In the genomic region with DNA sequence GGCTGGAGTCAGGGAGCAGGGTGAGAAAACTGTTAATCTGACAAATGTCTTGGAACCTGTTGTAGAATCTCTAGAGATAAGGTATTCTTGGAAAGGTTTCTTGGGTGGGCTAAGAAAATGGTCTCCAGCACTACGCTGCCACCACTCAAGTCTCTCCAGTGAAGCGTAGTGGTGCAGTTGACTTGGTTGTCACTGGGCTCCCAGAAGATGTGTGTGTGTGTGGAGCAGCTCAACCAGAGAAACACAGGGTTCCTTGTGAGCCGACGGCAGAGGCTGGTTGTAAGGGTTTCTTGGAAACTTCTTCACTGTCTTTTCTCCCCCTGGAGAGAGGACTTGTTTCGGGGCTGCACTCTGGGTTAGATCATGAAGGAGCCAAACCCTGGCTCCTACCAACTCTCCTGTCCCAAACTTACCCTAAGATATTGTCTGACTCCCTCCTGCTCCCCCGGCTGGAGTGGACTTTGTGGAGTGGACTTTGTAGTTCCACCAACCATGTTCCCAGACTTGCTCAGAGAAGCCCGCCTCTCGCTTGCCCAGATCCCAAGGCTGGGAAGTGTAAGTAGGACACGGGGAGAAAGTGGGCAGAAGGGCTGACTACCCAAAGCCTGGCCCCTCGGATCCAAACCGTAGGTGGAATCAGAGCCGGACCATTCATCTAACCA, we compare ENCODE assay signal across 18 cellular contexts. TPM values are rescaled to one million over a fixed set of nuclear protein-coding genes. Genes with fewer than 3 reads are reported as not detected.
DNase-seq lines count a peak whose midpoint lies in the region; ATAC-seq and TF ChIP-seq lines count a peak whose summit lies in the region.
"Had no signal": no experiment of that assay in that cellular context is flagged by ENCODE, and none has a peak within 500 bp of the region (broad histone marks: within the 10 kb centered on the region; RNA-seq: fewer than 3 reads in every experiment).

No MANE protein-coding gene starts in this region.

- peak overlapping the region; percentile 32 to 73 (median 46) for H3K4me3 ChIP-seq in spleen
- H3K4me3 ChIP-seq: vagina had no signal

- H3K9me3 Mint-ChIP-seq in activated CD8-positive, alpha-beta T cell treated with anti-CD3 and anti-CD28 coated beads for 36 hours: no peaks in the 10 kb centered on the region
- no peaks in the 10 kb centered on the region for H3K9me3 Mint-ChIP-seq in activated CD8-positive, alpha-beta T cell treated with anti-CD3 and anti-CD28 coated beads, Interleukin-2, amount 10 ng/mL, durations not matched to agents 7 days and 5 days (ENCODE audit: insufficient read depth)
- H3K9me3 Mint-ChIP-seq in chondrocyte (ENCODE audit: low read depth): no peaks in the 10 kb centered on the region

- no peaks in the 10 kb centered on the region for H3K9me3 ChIP-seq in spleen
- H3K9me3 ChIP-seq: vagina had no signal

- no peaks in the 10 kb centered on the region for H3K36me3 Mint-ChIP-seq in activated CD8-positive, alpha-beta T cell treated with anti-CD3 and anti-CD28 coated beads for 36 hours (ENCODE audit: low read depth)
- no peaks in the 10 kb centered on the region for H3K36me3 Mint-ChIP-seq in activated CD8-positive, alpha-beta T cell treated with anti-CD3 and anti-CD28 coated beads, Interleukin-2, amount 10 ng/mL, durations not matched to agents 7 days and 5 days (ENCODE audit: low read depth)
- peaks cover 2% of the 10 kb centered on the region for H3K36me3 Mint-ChIP-seq in chondrocyte (ENCODE audit: low read depth)

- intact Hi-C loops in activated CD8-positive, alpha-beta T cell treated with anti-CD3 and anti-CD28 coated beads for 36 hours (cut with micrococcal nuclease): no loop called here
- intact Hi-C loops in spleen (cut with DNase I; ENCODE audit: low total_unique reads): no loop called here

- DNase-seq in activated CD8-positive, alpha-beta T cell treated with anti-CD3 and anti-CD28 coated beads for 36 hours: no peak
- no peak for DNase-seq in activated CD8-positive, alpha-beta T cell treated with anti-CD3 and anti-CD28 coated beads, Interleukin-2, amount 10 ng/mL, durations not matched to agents 7 days and 5 days
- DNase-seq in chondrocyte (ENCODE audit: low spot score): no peak
- DNase-seq in spleen: no peak
- DNase-seq in amniotic stem cell (lab: John Stamatoyannopoulos, UW): no peak
- no peak for DNase-seq in glomerular visceral epithelial cell (ENCODE audit: extremely low spot score)
- DNase-seq: NCI-H1105, NCI-H2171, NCI-H774 had no signal

- TF ChIP-seq CTCF in activated CD8-positive, alpha-beta T cell treated with anti-CD3 and anti-CD28 coated beads for 36 hours (IDR thresholded peaks at IDR 0.05): no peak
- TF ChIP-seq CTCF in chondrocyte (IDR thresholded peaks at IDR 0.05) (no peak), spleen (IDR thresholded peaks at IDR 0.05 in 8 of 11, conservative IDR thresholded peaks at IDR 0.05 in 3 of 11) (no peak)

- H3K27ac ChIP-seq in spleen: peak overlapping the region; percentile 57 to 89 (median 82)
- H3K27ac ChIP-seq: C4-2B, HL-60, KMS-11, vagina had no signal

- POLR2A ChIA-PET in activated CD8-positive, alpha-beta T cell treated with anti-CD3 and anti-CD28 coated beads for 36 hours (lab: Charles Lee): interaction anchor here (0.8 to 3.8 kb wide), 5 partner anchors 10 to 97 kb away, joined by 3 to 24 read pairs (median 4); no protein-coding TSS in a partner anchor
- POLR2A ChIA-PET in activated CD8-positive, alpha-beta T cell treated with anti-CD3 and anti-CD28 coated beads, Interleukin-2, amount 10 ng/mL, durations not matched to agents 7 days and 5 days (lab: Charles Lee): interaction anchor here (1.2 to 1.6 kb wide), 3 partner anchors 11 to 15 kb away, joined by 4 to 7 read pairs (median 7); no protein-coding TSS in a partner anchor

- TF ChIP-seq POLR2A in Raji (IDR thresholded peaks at IDR 0.05; ENCODE audit: insufficient read depth, low read depth, low read length) (0 out of 2 replicates have a peak, but pooled peaks have one; percentile 16), spleen (IDR thresholded peaks at IDR 0.05) (no peak)

- H3K4me1 ChIP-seq in spleen: peaks cover 20 to 76% (median 39%) of the 10 kb centered on the region in 6 donors

- H3K4me1 Mint-ChIP-seq in activated CD8-positive, alpha-beta T cell treated with anti-CD3 and anti-CD28 coated beads for 36 hours (ENCODE audit: low read depth): peaks cover 64% of the 10 kb centered on the region
- peaks cover 40% of the 10 kb centered on the region for H3K4me1 Mint-ChIP-seq in activated CD8-positive, alpha-beta T cell treated with anti-CD3 and anti-CD28 coated beads, Interleukin-2, amount 10 ng/mL, durations not matched to agents 7 days and 5 days (ENCODE audit: low read depth)
- H3K4me1 Mint-ChIP-seq in chondrocyte (ENCODE audit: low read depth): peaks cover 77% of the 10 kb centered on the region

- no peak for ATAC-seq in activated CD8-positive, alpha-beta T cell treated with anti-CD3 and anti-CD28 coated beads for 36 hours
- ATAC-seq in activated CD8-positive, alpha-beta T cell treated with anti-CD3 and anti-CD28 coated beads, Interleukin-2, amount 10 ng/mL, durations not matched to agents 7 days and 5 days: no peak
- ATAC-seq in HG03280 (IDR thresholded peaks at IDR 0.05; ENCODE audit: unreplicated experiment): no peak

- WGBS in spleen, 5 donors: 64 to 91% (median 74%) methylated on average over 11 to 12 of the region's 12 CpGs

- H3K27ac Mint-ChIP-seq in activated CD8-positive, alpha-beta T cell treated with anti-CD3 and anti-CD28 coated beads for 36 hours: no peak overlapping the region
- no peak overlapping the region for H3K27ac Mint-ChIP-seq in activated CD8-positive, alpha-beta T cell treated with anti-CD3 and anti-CD28 coated beads, Interleukin-2, amount 10 ng/mL, durations not matched to agents 7 days and 5 days
- peak overlapping the region; percentile 49 for H3K27ac Mint-ChIP-seq in chondrocyte (ENCODE audit: unreplicated experiment)

- peak overlapping the region; percentile 57 for H3K4me3 Mint-ChIP-seq in activated CD8-positive, alpha-beta T cell treated with anti-CD3 and anti-CD28 coated beads for 36 hours
- no peak overlapping the region for H3K4me3 Mint-ChIP-seq in activated CD8-positive, alpha-beta T cell treated with anti-CD3 and anti-CD28 coated beads, Interleukin-2, amount 10 ng/mL, durations not matched to agents 7 days and 5 days
- no peak overlapping the region for H3K4me3 Mint-ChIP-seq in chondrocyte (ENCODE audit: unreplicated experiment)

- CTCF ChIA-PET in activated CD8-positive, alpha-beta T cell treated with anti-CD3 and anti-CD28 coated beads for 36 hours (lab: Charles Lee): interaction anchor here (1.4 to 3.2 kb wide), 3 partner anchors 10 to 15 kb away, joined by 5 to 13 read pairs (median 10); no protein-coding TSS in a partner anchor
- CTCF ChIA-PET in activated CD8-positive, alpha-beta T cell treated with anti-CD3 and anti-CD28 coated beads, Interleukin-2, amount 10 ng/mL, durations not matched to agents 7 days and 5 days (lab: Charles Lee): interaction anchor here (0.8 to 2.4 kb wide), 6 partner anchors 8 to 93 kb away, joined by 3 to 14 read pairs (median 4); a partner anchor contains a TSS

- H3K27me3 ChIP-seq in spleen (replicated peaks in 1 of 7): no peaks in the 10 kb centered on the region
- H3K27me3 ChIP-seq: vagina had no signal

- H3K36me3 ChIP-seq in spleen: peaks cover 0 to 15% (median 0%) of the 10 kb centered on the region in 6 donors
- H3K36me3 ChIP-seq: vagina had no signal

- H3K27me3 Mint-ChIP-seq in activated CD8-positive, alpha-beta T cell treated with anti-CD3 and anti-CD28 coated beads for 36 hours: no peaks in the 10 kb centered on the region
- H3K27me3 Mint-ChIP-seq in activated CD8-positive, alpha-beta T cell treated with anti-CD3 and anti-CD28 coated beads, Interleukin-2, amount 10 ng/mL, durations not matched to agents 7 days and 5 days (ENCODE audit: low read depth): no peaks in the 10 kb centered on the region
- no peaks in the 10 kb centered on the region for H3K27me3 Mint-ChIP-seq in chondrocyte (ENCODE audit: low read depth)

RNA-seq across cellular contexts. Expression of a gene that starts 1.1 kb away (rescaled TPM):
- under 1 TPM; 0.60 to 0.92 TPM for total RNA-seq in activated CD8-positive, alpha-beta T cell treated with anti-CD3 and anti-CD28 coated beads for 36 hours
- under 1 TPM; 0.08 to 0.18 TPM for total RNA-seq in activated CD8-positive, alpha-beta T cell treated with anti-CD3 and anti-CD28 coated beads, Interleukin-2, amount 10 ng/mL, durations not matched to agents 7 days and 5 days
- total RNA-seq in chondrocyte: 0.07 to 0.27 TPM in 2 of 3 replicates, not detected in the other
- 10 to 100 TPM; 25.0 to 66.6 (median 33.2) TPM for total RNA-seq in spleen
- 10 to 100 TPM; 35.4 to 50.7 (median 39.6) TPM for polyA plus RNA-seq in spleen
- total RNA-seq: fibroblast of villous mesenchyme, osteocyte, skeletal muscle tissue, vagina had no signal

RNA-seq across cellular contexts. Expression of a gene that starts 41.0 kb away (rescaled TPM):
- total RNA-seq in activated CD8-positive, alpha-beta T cell treated with anti-CD3 and anti-CD28 coated beads for 36 hours: 10 to 100 TPM; 35.9 to 38.8 TPM
- total RNA-seq in activated CD8-positive, alpha-beta T cell treated with anti-CD3 and anti-CD28 coated beads, Interleukin-2, amount 10 ng/mL, durations not matched to agents 7 days and 5 days: 10 to 100 TPM; 70.0 to 70.6 TPM
- total RNA-seq in chondrocyte (131 to 145 TPM (median 138 TPM) in 3 replicates), spleen (10 to 100 TPM; 19.8 to 58.0 (median 39.0) TPM)
- polyA plus RNA-seq in spleen: 10 to 100 TPM in 1 of 3 donors, 1 to 10 TPM in 2; 2.5 to 14.2 (median 2.6) TPM

Comparison
In these comparisons a context has a peak if more than half of its experiments do, and no peak if none do; other contexts are left out.
1. RNA of a gene that starts 1.1 kb away (total RNA-seq): 25.0 to 66.6 TPM in spleen; 0.60 to 0.92 TPM in activated CD8-positive, alpha-beta T cell treated with anti-CD3 and anti-CD28 coated beads for 36 hours, 0.08 to 0.18 TPM in activated CD8-positive, alpha-beta T cell treated with anti-CD3 and anti-CD28 coated beads, Interleukin-2, amount 10 ng/mL, durations not matched to agents 7 days and 5 days and 0.07 to 0.27 TPM in chondrocyte; every median in the first group is over 10 times any median in the second.